Comparison of ENCODE assay signal across 8 cellular contexts in the genomic region with DNA sequence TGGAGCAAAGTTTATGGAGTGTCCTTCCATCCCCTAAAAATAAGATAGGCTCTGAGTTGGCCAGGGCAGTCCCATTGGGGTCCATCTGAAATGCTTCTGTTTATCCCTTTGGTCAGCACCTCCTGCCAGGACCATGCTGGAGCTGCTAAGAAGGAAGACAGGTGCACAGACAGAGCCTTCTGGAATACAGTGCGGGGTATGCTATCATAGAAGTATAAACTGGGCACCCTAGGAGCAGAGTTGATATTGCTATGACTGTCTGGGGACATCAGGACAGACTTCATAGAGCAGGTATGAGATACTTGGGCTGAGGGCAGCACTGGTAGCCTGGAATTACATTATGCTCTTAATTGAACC.
DNase-seq lines count a peak whose midpoint lies in the region; ATAC-seq, FAIRE-seq and TF ChIP-seq lines count a peak whose summit lies in the region.

No MANE protein-coding gene starts in this region.

- no peaks in the 10 kb centered on the region for H3K9me3 Mint-ChIP-seq in stimulated activated naive B cell treated with anti-CD40 and anti-IgM and Interleukin-4, amounts not matched to agents 10 μg/mL and 1 μg/mL and 100 μg/mL, for 72 hours

- peaks cover 29 to 43% of the 10 kb centered on the region in 2 donors for H3K4me1 Mint-ChIP-seq in stimulated activated naive B cell treated with anti-CD40 and anti-IgM and Interleukin-4, amounts not matched to agents 10 μg/mL and 1 μg/mL and 100 μg/mL, for 72 hours

- no peak overlapping the region for H3K9ac ChIP-seq in MM.1S (ENCODE audit: low read length)

- no peaks in the 10 kb centered on the region for H3K36me3 ChIP-seq in MM.1S (replicated peaks; ENCODE audit: insufficient read depth, low read length)
- no peaks in the 10 kb centered on the region for H3K36me3 ChIP-seq in pancreas

- H3K27me3 ChIP-seq in MM.1S (replicated peaks; ENCODE audit: insufficient read depth, low read length) (no peaks in the 10 kb centered on the region), pancreas (no peaks in the 10 kb centered on the region)

- in situ Hi-C loops in ACHN (cut with HindIII; ENCODE audit: low pct_ligation_motif_present, low pct_unique_long_range_greater_than_20kb, low sequenced_read_pairs), result no loop called here

- no peaks in the 10 kb centered on the region for H3K27me3 Mint-ChIP-seq in stimulated activated naive B cell treated with anti-CD40 and anti-IgM and Interleukin-4, amounts not matched to agents 10 μg/mL and 1 μg/mL and 100 μg/mL, for 72 hours

- no peak for FAIRE-seq in pancreas (lab: Jason Lieb, UNC)

- no peak overlapping the region for H2AFZ ChIP-seq in MM.1S (ENCODE audit: low read length)

- H3K27ac Mint-ChIP-seq in stimulated activated naive B cell treated with anti-CD40 and anti-IgM and Interleukin-4, amounts not matched to agents 10 μg/mL and 1 μg/mL and 100 μg/mL, for 72 hours, result no peak overlapping the region

- no peaks in the 10 kb centered on the region for H3F3A ChIP-seq in MM.1S (ENCODE audit: insufficient read depth, low read length)

- peak overlapping the region; percentile 55; the same call in 1 of the 2 replicates for H3K27ac ChIP-seq in MM.1S (ENCODE audit: low read length)
- peak overlapping the region; percentile 87 to 92 for H3K27ac ChIP-seq in coronary artery
- peak overlapping the region; percentile 88 to 96 (median 92) for H3K27ac ChIP-seq in pancreas

- H3K4me2 ChIP-seq in MM.1S (ENCODE audit: low read depth, low read length), result peak overlapping the region; percentile 52; the same call in 1 of the 2 replicates

- H3K9me2 ChIP-seq in MM.1S (replicated peaks; ENCODE audit: insufficient read depth, low read length), result no peaks in the 10 kb centered on the region

- H3K9me3 ChIP-seq in MM.1S (replicated peaks; ENCODE audit: insufficient read depth, low read length) (no peaks in the 10 kb centered on the region), pancreas (no peaks in the 10 kb centered on the region)

- intact Hi-C loops in pancreas (cut with DNase I), result no loop called here

- H3K4me1 ChIP-seq in MM.1S (ENCODE audit: low read length) (peaks cover 15% of the 10 kb centered on the region), pancreas (peaks cover 45 to 60% (median 55%) of the 10 kb centered on the region in 3 donors)

- H4K20me1 ChIP-seq in MM.1S (ENCODE audit: insufficient read depth, low read length), result no peaks in the 10 kb centered on the region

- TF ChIP-seq CTCF in MM.1S (IDR thresholded peaks at IDR 0.05; ENCODE audit: low read length) (no peak), coronary artery (IDR thresholded peaks at IDR 0.05) (no peak), pancreas (IDR thresholded peaks at IDR 0.05) (no peak)

- no peak overlapping the region for H3K4me3 Mint-ChIP-seq in stimulated activated naive B cell treated with anti-CD40 and anti-IgM and Interleukin-4, amounts not matched to agents 10 μg/mL and 1 μg/mL and 100 μg/mL, for 72 hours

- H3K36me3 Mint-ChIP-seq in stimulated activated naive B cell treated with anti-CD40 and anti-IgM and Interleukin-4, amounts not matched to agents 10 μg/mL and 1 μg/mL and 100 μg/mL, for 72 hours, result no peaks in the 10 kb centered on the region

- no peak overlapping the region for H3K4me3 ChIP-seq in MM.1S (ENCODE audit: low read length)
- no peak overlapping the region for H3K4me3 ChIP-seq in coronary artery
- H3K4me3 ChIP-seq in pancreas, result peak overlapping the region in 1 of 4 donors; percentile 13

- no peak for ATAC-seq in pancreas
- ATAC-seq in stimulated activated naive B cell treated with anti-CD40 and anti-IgM and Interleukin-4, amounts not matched to agents 10 μg/mL and 1 μg/mL and 100 μg/mL, for 72 hours (replicated peaks), result no peak

- H3K79me2 ChIP-seq in MM.1S (ENCODE audit: low read length), result no peaks in the 10 kb centered on the region

- DNase-seq in ACHN (peak; percentile 50), MM.1S (no peak), coronary artery (ENCODE audit: low spot score) (no peak), pancreas (no peak), DMS153 treated with DMSO at 0.1 percent for 48 hours (lab: John Stamatoyannopoulos, UW; ENCODE audit: unreplicated experiment) (no peak), mesenteric fat pad (ENCODE audit: low spot score) (no peak), DMS 273 (lab: John Stamatoyannopoulos, UW; ENCODE audit: unreplicated experiment) (no peak)
- DNase-seq in stimulated activated naive B cell treated with anti-CD40 and anti-IgM and Interleukin-4, amounts not matched to agents 10 μg/mL and 1 μg/mL and 100 μg/mL, for 72 hours, result no peak

- WGBS in pancreas, 2 donors, result 72 to 89% methylated on average over 1 of the region's 1 CpG
